In the genomic region with DNA sequence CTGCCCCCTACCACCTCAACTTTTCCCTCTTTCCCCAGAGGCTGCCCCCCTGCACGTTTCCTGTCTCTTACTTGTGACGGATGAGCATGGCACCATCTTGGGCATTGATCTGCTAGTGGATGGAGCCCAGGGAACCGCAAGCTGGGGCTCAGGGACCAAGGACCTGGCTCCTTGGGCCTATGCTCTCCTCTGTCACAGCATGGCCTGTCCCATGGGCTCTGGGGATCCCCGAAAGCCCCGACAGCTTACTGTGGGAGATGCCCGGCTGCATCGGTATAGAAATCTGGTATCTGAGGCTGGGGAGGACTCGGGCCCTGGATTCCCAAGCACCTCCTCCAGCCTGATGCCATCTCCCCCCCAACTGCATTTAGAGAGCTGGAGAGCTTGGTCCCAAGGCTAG, we compare ENCODE assay signal across 15 cellular contexts. TPM values are rescaled to one million over a fixed set of nuclear protein-coding genes. Genes with fewer than 3 reads are reported as not detected.
"Had no signal": no experiment of that assay in that cellular context is flagged by ENCODE, and none has a peak within 500 bp of the region (broad histone marks: within the 10 kb centered on the region; RNA-seq: fewer than 3 reads in every experiment).

No MANE protein-coding gene starts in this region.

- H3K9me3 Mint-ChIP-seq: activated naive CD8-positive, alpha-beta T cell treated with anti-CD3 and anti-CD28 coated beads, Interleukin-2, amount 10 ng/mL, durations not matched to agents 7 days and 5 days; stimulated activated effector memory CD8-positive, alpha-beta T cell treated with anti-CD3 and anti-CD28 coated beads, Interleukin-12 subunit alpha, Interleukin-12 subunit beta, amount 100 ng/mL, for 72 hours had no signal

- ATAC-seq: left colon; stimulated activated effector memory CD8-positive, alpha-beta T cell treated with anti-CD3 and anti-CD28 coated beads, Interleukin-12 subunit alpha, Interleukin-12 subunit beta, amount 100 ng/mL, for 72 hours had no signal

- H3K27ac Mint-ChIP-seq: activated naive CD8-positive, alpha-beta T cell treated with anti-CD3 and anti-CD28 coated beads, Interleukin-2, amount 10 ng/mL, durations not matched to agents 7 days and 5 days; stimulated activated effector memory CD8-positive, alpha-beta T cell treated with anti-CD3 and anti-CD28 coated beads, Interleukin-12 subunit alpha, Interleukin-12 subunit beta, amount 100 ng/mL, for 72 hours had no signal

- DNase-seq: activated effector memory CD4-positive, alpha-beta T cell treated with Interleukin-2 at 50 U/mL for 16 hours; activated naive CD8-positive, alpha-beta T cell treated with anti-CD3 and anti-CD28 coated beads, Interleukin-2, amount 10 ng/mL, durations not matched to agents 7 days and 5 days; aorta; dorsolateral prefrontal cortex; glutamatergic neuron; left colon; mammary epithelial cell; small intestine; T1000; thyroid gland had no signal

- H3K4me3 Mint-ChIP-seq: activated naive CD8-positive, alpha-beta T cell treated with anti-CD3 and anti-CD28 coated beads, Interleukin-2, amount 10 ng/mL, durations not matched to agents 7 days and 5 days; stimulated activated effector memory CD8-positive, alpha-beta T cell treated with anti-CD3 and anti-CD28 coated beads, Interleukin-12 subunit alpha, Interleukin-12 subunit beta, amount 100 ng/mL, for 72 hours had no signal

- H3K36me3 Mint-ChIP-seq: activated naive CD8-positive, alpha-beta T cell treated with anti-CD3 and anti-CD28 coated beads, Interleukin-2, amount 10 ng/mL, durations not matched to agents 7 days and 5 days; stimulated activated effector memory CD8-positive, alpha-beta T cell treated with anti-CD3 and anti-CD28 coated beads, Interleukin-12 subunit alpha, Interleukin-12 subunit beta, amount 100 ng/mL, for 72 hours had no signal

RNA-seq across cellular contexts. Expression of a gene that starts 1.9 kb away (rescaled TPM):
- total RNA-seq: fibroblast of villous mesenchyme, vagina had no signal

RNA-seq across cellular contexts. Expression of a gene that starts 30.1 kb away (rescaled TPM):
- total RNA-seq: activated naive CD8-positive, alpha-beta T cell treated with anti-CD3 and anti-CD28 coated beads, Interleukin-2, amount 10 ng/mL, durations not matched to agents 7 days and 5 days; aorta; bronchial epithelial cell; dorsolateral prefrontal cortex; esophagus muscularis mucosa; fibroblast of villous mesenchyme; mammary epithelial cell; thyroid gland; vagina had no signal
- polyA plus RNA-seq: mammary epithelial cell had no signal
